ENCODE assay signal across 8 cellular contexts in the genomic region with DNA sequence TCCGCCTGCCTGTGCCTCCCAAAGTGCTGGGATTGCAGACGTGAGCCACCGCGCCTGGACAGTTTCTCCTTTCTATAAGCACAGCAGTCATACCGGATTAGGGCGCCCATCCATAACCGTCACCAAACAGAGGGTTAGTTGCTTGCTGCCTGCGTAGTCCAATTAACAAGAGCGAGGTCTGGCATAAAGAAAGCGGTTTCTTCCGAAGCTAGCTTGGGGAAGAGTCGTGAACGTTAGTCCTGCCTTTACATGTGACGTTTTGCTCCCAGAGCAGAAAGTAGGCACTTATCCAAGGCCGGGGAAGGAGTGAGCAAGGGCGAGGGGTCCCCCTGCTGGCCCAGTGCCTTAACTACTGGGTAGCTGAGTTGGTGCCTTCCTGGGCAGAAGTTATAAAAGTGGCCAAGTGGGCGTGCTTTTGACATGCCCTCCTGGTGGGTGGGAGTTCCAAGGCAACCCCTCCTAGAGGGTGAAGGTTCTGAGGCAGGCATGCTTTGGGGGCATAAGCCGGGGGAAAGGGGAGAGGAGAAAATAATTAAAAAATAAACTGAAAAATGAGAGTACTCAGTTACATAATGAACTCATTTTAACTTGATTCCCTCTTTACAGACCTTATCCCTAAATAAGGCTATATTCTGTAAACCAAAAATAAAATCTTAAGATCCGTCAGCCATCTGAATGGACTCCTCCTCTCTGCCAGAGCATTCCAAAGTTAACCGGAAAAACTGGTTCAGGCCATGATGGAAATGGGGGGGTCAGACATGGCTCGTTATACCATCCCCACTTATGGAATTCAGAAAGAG.
DNase-seq lines count a peak whose midpoint lies in the region; ATAC-seq and TF ChIP-seq lines count a peak whose summit lies in the region.

No MANE protein-coding gene starts in this region.

- DNase-seq in NCI-H526 (lab: John Stamatoyannopoulos, UW) = peak; percentile 59 to 89
- peak; percentile 81 to 85 for DNase-seq in activated CD4-positive, alpha-beta T cell treated with anti-CD3 and anti-CD28 coated beads, Interleukin-2, amount 50 U/mL, for 48 hours
- peak; percentile 84 for DNase-seq in ecto neural progenitor cell (ENCODE audit: low spot score)
- peak; percentile 96 for DNase-seq in medulla oblongata (ENCODE audit: extremely low spot score)
- DNase-seq in stimulated activated CD4-positive, alpha-beta T cell treated with anti-CD3 and anti-CD28 coated beads, TNF-alpha, amount 100 ng/mL, for 1 hour (ENCODE audit: low read depth in 3 of 3, low spot score in 1 of 3) = peak; percentile 12 to 72 (median 29)

- ATAC-seq in HG03139 (IDR thresholded peaks at IDR 0.05; ENCODE audit: unreplicated experiment) (peak; percentile 82), GM18870 (IDR thresholded peaks at IDR 0.05; ENCODE audit: unreplicated experiment) (no peak)

- TF ChIP-seq CTCF in GM12872 (IDR thresholded peaks at IDR 0.05; ENCODE audit: insufficient read depth, low read depth, low read length) = peak; percentile 96

Comparison
In these comparisons a context has a peak if more than half of its experiments do, and no peak if none do; other contexts are left out.
1. DNase-seq: peak in every context shown above with its lines; median percentile 96 in medulla oblongata; 84 in ecto neural progenitor cell; 83 in activated CD4-positive, alpha-beta T cell treated with anti-CD3 and anti-CD28 coated beads, Interleukin-2, amount 50 U/mL, for 48 hours; 74 in NCI-H526; 29 in stimulated activated CD4-positive, alpha-beta T cell treated with anti-CD3 and anti-CD28 coated beads, TNF-alpha, amount 100 ng/mL, for 1 hour.